23 cellular contexts compared by ENCODE assay signal in genomic region chr1:175861641-175862367, GRCh38.
DNase-seq lines count a peak whose midpoint lies in the region; ATAC-seq, FAIRE-seq and TF ChIP-seq lines count a peak whose summit lies in the region.
"Had no signal": no experiment of that assay in that cellular context is flagged by ENCODE, and none has a peak within 500 bp of the region (broad histone marks: within the 10 kb centered on the region; RNA-seq: fewer than 3 reads in every experiment).

No MANE protein-coding gene starts in this region.

- H3K9me3 ChIP-seq in mucosa of descending colon (no peaks in the 10 kb centered on the region), Peyer's patch (no peaks in the 10 kb centered on the region)
- H3K9me3 ChIP-seq in CD4-positive, alpha-beta memory T cell (ENCODE audit: control insufficient read depth in 1 of 2, low read length in 2 of 2) = no peaks in the 10 kb centered on the region
- H3K9me3 ChIP-seq: SJSA1 had no signal

- no peaks in the 10 kb centered on the region for H3K27me3 ChIP-seq in Peyer's patch
- H3K27me3 ChIP-seq in CD4-positive, alpha-beta memory T cell (ENCODE audit: insufficient read depth, low read length) = no peaks in the 10 kb centered on the region

- H3K4me1 Mint-ChIP-seq in CD4-positive, alpha-beta memory T cell = no peaks in the 10 kb centered on the region

- H3K27me3 Mint-ChIP-seq in CD4-positive, alpha-beta memory T cell = peaks cover 5 to 6% of the 10 kb centered on the region in 2 donors

- TF ChIP-seq CTCF in mucosa of descending colon (IDR thresholded peaks at IDR 0.05) (no peak), Peyer's patch (IDR thresholded peaks at IDR 0.05) (no peak)

- no peak overlapping the region for H3K27ac Mint-ChIP-seq in CD4-positive, alpha-beta memory T cell
- H3K27ac Mint-ChIP-seq: CD8-positive, alpha-beta T cell had no signal

- no peaks in the 10 kb centered on the region for H3K36me3 Mint-ChIP-seq in CD4-positive, alpha-beta memory T cell
- H3K36me3 Mint-ChIP-seq: CD8-positive, alpha-beta T cell had no signal

- H3K36me3 ChIP-seq in mucosa of descending colon (ENCODE audit: low read depth) = no peaks in the 10 kb centered on the region
- H3K36me3 ChIP-seq in Peyer's patch = no peaks in the 10 kb centered on the region
- H3K36me3 ChIP-seq in CD4-positive, alpha-beta memory T cell (ENCODE audit: insufficient read depth, low read length) = no peaks in the 10 kb centered on the region
- H3K36me3 ChIP-seq: SJSA1 had no signal

- peak; percentile 39 for ATAC-seq in GM19468 (IDR thresholded peaks at IDR 0.05; ENCODE audit: extremely low read depth, unreplicated experiment)
- ATAC-seq in HG03354 (IDR thresholded peaks at IDR 0.05; ENCODE audit: poor library complexity, severe bottlenecking, unreplicated experiment) = peak; percentile 60
- ATAC-seq in mucosa of descending colon = peak; percentile 82
- ATAC-seq: CD8-positive, alpha-beta T cell; PC-3 had no signal

- POLR2A ChIA-PET in CD4-positive, alpha-beta memory T cell (lab: Charles Lee; ENCODE audit: partially characterized antibody) = no interaction called here

- H3K4me3 Mint-ChIP-seq in CD4-positive, alpha-beta memory T cell = no peak overlapping the region
- H3K4me3 Mint-ChIP-seq: CD8-positive, alpha-beta T cell had no signal

- DNase-seq in mucosa of descending colon (peak in 1 of 3 donors; percentile 29), ecto neural progenitor cell (ENCODE audit: low spot score) (no peak), GM12891 (ENCODE audit: insufficient read length, low spot score) (no peak), Peyer's patch (no peak)
- DNase-seq in CD4-positive, alpha-beta memory T cell = no peak
- DNase-seq: C1 segment of cervical spinal cord; CD8-positive, alpha-beta T cell; DMS79 treated with DMSO at 0.1 percent for 48 hours; GF-D8; NCI-H1048; NCI-H1417; NCI-H187; NCI-H2227 treated with DMSO at 0.1 percent for 48 hours; NCI-H510A; NCI-H69; NK-92 treated with Interleukin-12 subunit alpha and Interleukin-12 subunit beta, amount 100 ng/mL, for 24 hours; PC-3; Right ventricle myocardium superior had no signal

- H3K4me3 ChIP-seq in mucosa of descending colon = no peak overlapping the region
- H3K4me3 ChIP-seq in Peyer's patch = no peak overlapping the region
- H3K4me3 ChIP-seq in CD4-positive, alpha-beta memory T cell (ENCODE audit: low read length in 2 of 2) = no peak overlapping the region
- H3K4me3 ChIP-seq: SJSA1 had no signal

- H3K27ac ChIP-seq in cingulate gyrus (ENCODE audit: low read depth, low read length) = peak overlapping the region; percentile 94
- H3K27ac ChIP-seq in Peyer's patch = no peak overlapping the region
- no peak overlapping the region for H3K27ac ChIP-seq in CD4-positive, alpha-beta memory T cell (ENCODE audit: low read depth, low read length)
- H3K27ac ChIP-seq: SJSA1 had no signal

- CTCF ChIA-PET in CD4-positive, alpha-beta memory T cell (lab: Charles Lee; ENCODE audit: partially characterized antibody) = no interaction called here

- peaks cover 15% of the 10 kb centered on the region for H3K4me1 ChIP-seq in mucosa of descending colon (ENCODE audit: low read depth)
- H3K4me1 ChIP-seq in Peyer's patch = peaks cover 0 to 15% (median 0%) of the 10 kb centered on the region in 4 donors
- H3K4me1 ChIP-seq in CD4-positive, alpha-beta memory T cell (ENCODE audit: insufficient read depth, low read length) = no peaks in the 10 kb centered on the region
- H3K4me1 ChIP-seq: SJSA1 had no signal

- intact Hi-C loops in mucosa of descending colon (cut with DNase I, micrococcal nuclease) = no loop called here
- intact Hi-C loops in CD4-positive, alpha-beta memory T cell (cut with micrococcal nuclease) = no loop called here

- TF ChIP-seq POLR2A in GM12891 (IDR thresholded peaks at IDR 0.05; ENCODE audit: low read depth, low read length) (no peak), Peyer's patch (IDR thresholded peaks at IDR 0.05) (no peak)

- H3K9me3 Mint-ChIP-seq in CD4-positive, alpha-beta memory T cell = no peaks in the 10 kb centered on the region
- H3K9me3 Mint-ChIP-seq: CD8-positive, alpha-beta T cell had no signal

- no peak for FAIRE-seq in GM12891 (lab: Jason Lieb, UNC)
- FAIRE-seq: GM18507 had no signal

TF ChIP-seq in GM12891, 5 proteins besides CTCF, POLR2A, EP300 and RAD21:
- no peak for TF ChIP-seq SPI1 (IDR thresholded peaks at IDR 0.05; ENCODE audit: low read depth, low read length)
- no peak for TF ChIP-seq TAF1 (IDR thresholded peaks at IDR 0.05; ENCODE audit: low read depth, low read length)
- TF ChIP-seq POU2F2 (IDR thresholded peaks at IDR 0.05; ENCODE audit: low read depth, low read length) = no peak
- no peak for TF ChIP-seq PAX5 (IDR thresholded peaks at IDR 0.05; ENCODE audit: insufficient read depth, low read length, severe bottlenecking)
- no peak for TF ChIP-seq POLR2AphosphoS5 (IDR thresholded peaks at IDR 0.05; ENCODE audit: low read depth, low read length)
TF ChIP-seq in GM12891: peak in this region for 0.
